ENCODE assay signal across 1 cellular context in the genomic region with DNA sequence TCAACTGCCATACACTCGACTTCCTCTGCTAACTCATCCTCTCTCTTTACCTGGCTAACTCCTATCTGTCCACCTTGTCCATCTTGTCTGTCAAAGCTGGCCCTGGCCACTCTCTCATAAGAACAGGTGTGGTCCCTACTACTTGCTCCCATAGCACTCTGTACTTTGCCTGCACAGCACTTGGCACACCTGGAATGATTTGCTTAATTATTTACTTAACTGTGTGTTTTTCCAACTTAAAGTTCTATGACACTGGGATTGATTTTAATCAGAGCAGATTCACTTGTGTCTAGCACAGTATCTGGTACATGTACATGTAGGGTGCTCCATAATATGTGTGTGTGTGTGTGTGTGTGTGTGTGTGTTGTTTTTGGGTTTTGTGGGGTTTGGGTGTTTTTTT.
TF ChIP-seq lines count a peak whose summit lies in the region.

No MANE protein-coding gene starts in this region.

TF ChIP-seq in IMR-90, 13 proteins besides CTCF, POLR2A, EP300 and RAD21 (continued from another document):
- TF ChIP-seq USF2 (IDR thresholded peaks at IDR 0.05; ENCODE audit: low read depth, low read length) (no peak), SMC3 (IDR thresholded peaks at IDR 0.05; ENCODE audit: low read depth, low read length) (no peak), MAZ (IDR thresholded peaks at IDR 0.05; ENCODE audit: borderline replicate concordance, low read depth, low read length) (no peak), MAFK (IDR thresholded peaks at IDR 0.05; ENCODE audit: low read depth, low read length) (no peak), MXI1 (IDR thresholded peaks at IDR 0.05; ENCODE audit: borderline replicate concordance, low read depth, low read length) (no peak)
TF ChIP-seq in IMR-90: peak in this region for 0.
